Comparison of ENCODE assay signal across 29 cellular contexts in genomic region chr4:47936336-47936735, GRCh38.
"Had no signal": no experiment of that assay in that cellular context is flagged by ENCODE, and none has a peak within 500 bp of the region (broad histone marks: within the 10 kb centered on the region; RNA-seq: fewer than 3 reads in every experiment).

No MANE protein-coding gene starts in this region.

- H3K27me3 ChIP-seq: colonic mucosa, esophagus muscularis mucosa, foreskin keratinocyte, gastrocnemius medialis had no signal

- H3K4me1 ChIP-seq: colonic mucosa, esophagus squamous epithelium, foreskin keratinocyte, gastrocnemius medialis, gastroesophageal sphincter had no signal

- H3K4me1 Mint-ChIP-seq: endodermal cell had no signal

- H3K4me3 ChIP-seq: colonic mucosa, coronary artery, dorsolateral prefrontal cortex, esophagus muscularis mucosa, esophagus squamous epithelium, gastrocnemius medialis, gastroesophageal sphincter, heart left ventricle, heart right ventricle had no signal

- H3K27ac ChIP-seq: colonic mucosa, coronary artery, dorsolateral prefrontal cortex, epithelial cell of prostate, esophagus muscularis mucosa, esophagus squamous epithelium, foreskin keratinocyte, gastrocnemius medialis, gastroesophageal sphincter, heart left ventricle, heart right ventricle had no signal

- H3K9me3 Mint-ChIP-seq: dendritic cell treated with granulocyte-macrophage colony-stimulating factor and Interleukin-4, amounts not matched to agents 40 ng/mL and 50 ng/mL, for 4 days; effector memory CD8-positive, alpha-beta T cell had no signal

- H3K27ac Mint-ChIP-seq: dendritic cell treated with granulocyte-macrophage colony-stimulating factor and Interleukin-4, amounts not matched to agents 40 ng/mL and 50 ng/mL, for 4 days; effector memory CD8-positive, alpha-beta T cell; endodermal cell had no signal

- H3K36me3 ChIP-seq: colonic mucosa, esophagus muscularis mucosa, esophagus squamous epithelium, gastrocnemius medialis, gastroesophageal sphincter, heart left ventricle, heart right ventricle had no signal

- DNase-seq: colonic mucosa; cortex of kidney; dermis blood vessel endothelial cell; dorsolateral prefrontal cortex; effector CD4-positive, alpha-beta T cell; effector CD8-positive, alpha-beta T cell; effector memory CD4-positive, alpha-beta T cell; effector memory CD8-positive, alpha-beta T cell; endodermal cell; erythroblast; esophagus squamous epithelium; foreskin fibroblast; foreskin keratinocyte; foreskin melanocyte; gastrocnemius medialis; glutamatergic neuron; head of caudate nucleus; heart left ventricle; heart right ventricle had no signal

- H3K4me3 Mint-ChIP-seq: dendritic cell treated with granulocyte-macrophage colony-stimulating factor and Interleukin-4, amounts not matched to agents 40 ng/mL and 50 ng/mL, for 4 days; effector memory CD8-positive, alpha-beta T cell; endodermal cell had no signal

- FAIRE-seq: colon, endometrium, endothelial cell of umbilical vein, frontal cortex had no signal

- ATAC-seq: effector memory CD8-positive, alpha-beta T cell; esophagus mucosa; foreskin keratinocyte; gastrocnemius medialis; gastroesophageal sphincter; heart left ventricle; heart right ventricle had no signal

- H3K9me3 ChIP-seq: colonic mucosa, esophagus muscularis mucosa, esophagus squamous epithelium, gastrocnemius medialis, gastroesophageal sphincter, heart left ventricle had no signal
